ENCODE assay signal across 17 cellular contexts in genomic region chr1:212519131-212519530, GRCh38.
"Had no signal": no experiment of that assay in that cellular context is flagged by ENCODE, and none has a peak within 500 bp of the region (broad histone marks: within the 10 kb centered on the region; RNA-seq: fewer than 3 reads in every experiment).

No MANE protein-coding gene starts in this region.

- H3K36me3 ChIP-seq: cardiac muscle cell, lower lobe of right lung, tibial nerve, vagina, WERI-Rb-1 had no signal

- H3K4me3 ChIP-seq: cardiac muscle cell, dorsolateral prefrontal cortex, lower lobe of right lung, skin epidermis, tibial nerve, vagina had no signal

- DNase-seq: activated CD4-positive, alpha-beta T cell treated with anti-CD3 and anti-CD28 coated beads, Interleukin-2, amount 50 U/mL, for 4 hours; activated gamma-delta T cell; endodermal cell; immature natural killer cell; nephron progenitor cell; occipital lobe; stimulated activated CD4-positive, alpha-beta T cell treated with anti-CD3 and anti-CD28 coated beads, Interleukin-15, amount 100 ng/mL, for 24 hours; stimulated activated CD4-positive, alpha-beta T cell treated with anti-CD3 and anti-CD28 coated beads, Interleukin-2, amount 100 ng/mL, for 48 hours; WERI-Rb-1 had no signal

- H3K27ac ChIP-seq: cardiac muscle cell, epithelial cell of prostate, lower lobe of right lung, skin epidermis, tibial nerve, vagina, WERI-Rb-1 had no signal

- FAIRE-seq: frontal cortex had no signal

- H3K9me3 ChIP-seq: lower lobe of right lung, tibial nerve, vagina had no signal
